Comparison of ENCODE assay signal across 13 cellular contexts in the genomic region with DNA sequence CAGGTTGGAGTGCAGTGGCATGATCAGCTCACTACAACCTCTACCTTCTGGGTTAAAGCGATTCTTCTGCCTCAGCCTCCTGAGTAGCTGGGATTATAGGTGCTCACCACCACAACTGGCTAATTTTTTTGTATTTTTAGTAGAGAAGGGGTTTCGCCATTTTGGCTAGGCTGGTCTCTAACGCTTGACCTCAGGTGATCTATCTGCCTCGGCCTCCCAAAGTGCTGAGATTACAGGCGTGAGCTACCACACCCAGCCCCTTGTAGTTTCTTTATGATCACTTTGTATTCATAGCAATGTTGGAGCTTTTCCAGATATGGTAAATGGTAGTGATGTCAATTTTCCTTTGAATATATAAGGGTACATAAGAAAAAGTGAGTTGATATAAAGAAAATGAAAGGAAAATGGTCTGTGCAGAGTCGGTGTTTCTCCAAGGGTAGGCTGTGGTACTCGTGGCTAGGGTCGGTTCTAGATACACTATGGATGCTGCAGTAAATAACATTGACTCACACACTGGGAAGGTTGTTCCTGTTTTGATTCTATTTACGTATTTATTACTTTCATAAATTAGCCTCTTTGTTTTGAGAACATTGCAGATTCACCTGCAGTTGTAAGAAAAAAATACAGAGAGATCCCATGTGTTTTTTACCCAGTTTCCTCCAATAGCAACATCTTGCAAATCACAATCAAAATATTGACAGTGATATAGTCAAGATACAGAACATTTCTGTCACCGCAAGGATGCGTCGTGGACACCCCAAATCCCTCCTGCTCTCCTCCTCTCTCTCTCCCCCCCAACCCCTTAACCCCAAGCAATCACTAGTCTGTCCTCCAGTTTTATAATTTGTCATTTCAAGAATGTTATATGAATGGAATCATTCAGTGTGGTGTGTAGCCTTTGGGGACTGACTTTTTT. TPM values are rescaled to one million over a fixed set of nuclear protein-coding genes. Genes with fewer than 3 reads are reported as not detected.
A peak's percentile ranks its signal among the peaks of the same experiment; 100 is the strongest.
DNase-seq lines count a peak whose midpoint lies in the region; ATAC-seq and TF ChIP-seq lines count a peak whose summit lies in the region.
"Had no signal": no experiment of that assay in that cellular context is flagged by ENCODE, and none has a peak within 500 bp of the region (broad histone marks: within the 10 kb centered on the region; RNA-seq: fewer than 3 reads in every experiment).

No MANE protein-coding gene starts in this region.

- no peaks in the 10 kb centered on the region for H3K27me3 Mint-ChIP-seq in activated CD4-positive, alpha-beta T cell treated with anti-CD3 and anti-CD28 coated beads, Interleukin-2, amount 10 ng/mL, durations not matched to agents 7 days and 5 days
- peaks cover 6% of the 10 kb centered on the region for H3K27me3 Mint-ChIP-seq in endodermal cell (ENCODE audit: insufficient read depth)

- H3K9me3 Mint-ChIP-seq in activated CD4-positive, alpha-beta T cell treated with anti-CD3 and anti-CD28 coated beads, Interleukin-2, amount 10 ng/mL, durations not matched to agents 7 days and 5 days, result peaks cover 13% of the 10 kb centered on the region
- peaks cover 19% of the 10 kb centered on the region for H3K9me3 Mint-ChIP-seq in endodermal cell

- no peaks in the 10 kb centered on the region for H3K36me3 ChIP-seq in endodermal cell (ENCODE audit: control insufficient read depth, insufficient read depth, low read length)
- H3K36me3 ChIP-seq: neural progenitor cell had no signal

- H3K4me3 ChIP-seq in endodermal cell (ENCODE audit: low read length), result no peak overlapping the region
- H3K4me3 ChIP-seq: neural progenitor cell had no signal

- peaks cover 81% of the 10 kb centered on the region for H3K4me1 Mint-ChIP-seq in activated CD4-positive, alpha-beta T cell treated with anti-CD3 and anti-CD28 coated beads, Interleukin-2, amount 10 ng/mL, durations not matched to agents 7 days and 5 days
- peaks cover 6% of the 10 kb centered on the region for H3K4me1 Mint-ChIP-seq in endodermal cell

- peak; percentile 47 for DNase-seq in activated CD4-positive, alpha-beta T cell treated with anti-CD3 and anti-CD28 coated beads, Interleukin-2, amount 10 ng/mL, durations not matched to agents 7 days and 5 days
- DNase-seq in activated CD4-positive, alpha-beta T cell treated with anti-CD3 and anti-CD28 coated beads, Interleukin-2, amount 50 U/mL, for 48 hours, result no peak
- DNase-seq in T-helper 22 cell (ENCODE audit: low read depth) (peak; percentile 49), endodermal cell (peak; percentile 8), SW480 (ENCODE audit: low spot score) (no peak), KG1 (lab: John Stamatoyannopoulos, UW) (no peak)
- DNase-seq in stimulated activated naive CD8-positive, alpha-beta T cell treated with anti-CD3 and anti-CD28 coated beads, Interleukin-15, Interleukin-2, amounts not matched to agents 100 U/mL and 50 U/mL, for 24 hours, result no peak
- DNase-seq: left cardiac atrium, NCI-H2171 treated with DMSO at 0.1 percent for 48 hours had no signal

- CTCF ChIA-PET in activated CD4-positive, alpha-beta T cell treated with anti-CD3 and anti-CD28 coated beads, Interleukin-2, amount 10 ng/mL, durations not matched to agents 7 days and 5 days (lab: Charles Lee), result interaction anchor here (0.8 to 2.9 kb wide), 5 partner anchors 11 to 78 kb away, joined by 3 to 11 read pairs (median 3); no protein-coding TSS in a partner anchor

- TF ChIP-seq CTCF in endodermal cell (conservative IDR thresholded peaks at IDR 0.05), result no peak

- no peaks in the 10 kb centered on the region for H3K27me3 ChIP-seq in endodermal cell (ENCODE audit: control insufficient read depth, insufficient read depth, low read length, poor library complexity, severe bottlenecking)

- H3K9me3 ChIP-seq in endodermal cell (ENCODE audit: control insufficient read depth, low read length), result no peaks in the 10 kb centered on the region

- ATAC-seq in stimulated activated naive CD8-positive, alpha-beta T cell treated with anti-CD3 and anti-CD28 coated beads, Interleukin-15, Interleukin-2, amounts not matched to agents 100 U/mL and 50 U/mL, for 24 hours, result peak; percentile 77
- ATAC-seq in GM18520 (IDR thresholded peaks at IDR 0.05; ENCODE audit: unreplicated experiment), result no peak

- no peak overlapping the region for H3K27ac ChIP-seq in endodermal cell (ENCODE audit: low read depth, low read length)
- H3K27ac ChIP-seq: HL-60, neural progenitor cell had no signal

- peak overlapping the region; percentile 93 for H3K27ac Mint-ChIP-seq in activated CD4-positive, alpha-beta T cell treated with anti-CD3 and anti-CD28 coated beads, Interleukin-2, amount 10 ng/mL, durations not matched to agents 7 days and 5 days
- H3K27ac Mint-ChIP-seq in endodermal cell, result no peak overlapping the region
- H3K27ac Mint-ChIP-seq: neural progenitor cell had no signal

- WGBS in endodermal cell (ENCODE audit: insufficient coverage in 1 of 2, insufficient read length in 1 of 2), 2 experiments, result 89 to 90% methylated on average over 9 to 12 of the region's 12 CpGs

- H3K9ac ChIP-seq in endodermal cell (ENCODE audit: extremely low read depth, low read length, poor library complexity, severe bottlenecking), result no peak overlapping the region
- H3K9ac ChIP-seq: neural progenitor cell had no signal

- H3K36me3 Mint-ChIP-seq in activated CD4-positive, alpha-beta T cell treated with anti-CD3 and anti-CD28 coated beads, Interleukin-2, amount 10 ng/mL, durations not matched to agents 7 days and 5 days (ENCODE audit: low read depth), result peaks cover 40% of the 10 kb centered on the region
- H3K36me3 Mint-ChIP-seq in endodermal cell (ENCODE audit: low read depth), result no peaks in the 10 kb centered on the region
- H3K36me3 Mint-ChIP-seq: neural progenitor cell had no signal

- H3K4me1 ChIP-seq in endodermal cell (ENCODE audit: control insufficient read depth, insufficient read depth, low read length), result peaks cover 4% of the 10 kb centered on the region
- H3K4me1 ChIP-seq: neural progenitor cell had no signal

- POLR2A ChIA-PET in activated CD4-positive, alpha-beta T cell treated with anti-CD3 and anti-CD28 coated beads, Interleukin-2, amount 10 ng/mL, durations not matched to agents 7 days and 5 days (lab: Charles Lee), result interaction anchor here (0.5 kb wide), 1 partner anchor 20 kb away, joined by 3 read pairs; no protein-coding TSS in a partner anchor

- H3K4me3 Mint-ChIP-seq in activated CD4-positive, alpha-beta T cell treated with anti-CD3 and anti-CD28 coated beads, Interleukin-2, amount 10 ng/mL, durations not matched to agents 7 days and 5 days, result peak overlapping the region; percentile 82
- H3K4me3 Mint-ChIP-seq in endodermal cell, result no peak overlapping the region
- H3K4me3 Mint-ChIP-seq: neural progenitor cell had no signal

RNA-seq across cellular contexts. Expression of gene ZNF831, which starts 2.4 kb away (rescaled TPM):
- total RNA-seq in activated CD4-positive, alpha-beta T cell treated with anti-CD3 and anti-CD28 coated beads, Interleukin-2, amount 10 ng/mL, durations not matched to agents 7 days and 5 days, result 10 to 100 TPM; 10.3 to 10.4 TPM
- not detected for total RNA-seq in endodermal cell
- polyA plus RNA-seq in endodermal cell (2013, experiment 1 of 2), result not detected
- polyA plus RNA-seq in endodermal cell (2013, experiment 2 of 2), result not detected
- total RNA-seq: A673 had no signal

Comparison
In these comparisons a context has a peak if more than half of its experiments do, and no peak if none do; other contexts are left out.
1. DNase-seq: peak in activated CD4-positive, alpha-beta T cell treated with anti-CD3 and anti-CD28 coated beads, Interleukin-2, amount 10 ng/mL, durations not matched to agents 7 days and 5 days (single experiment), T-helper 22 cell (single experiment) and endodermal cell (single experiment); none in activated CD4-positive, alpha-beta T cell treated with anti-CD3 and anti-CD28 coated beads, Interleukin-2, amount 50 U/mL, for 48 hours (0 of 2), stimulated activated naive CD8-positive, alpha-beta T cell treated with anti-CD3 and anti-CD28 coated beads, Interleukin-15, Interleukin-2, amounts not matched to agents 100 U/mL and 50 U/mL, for 24 hours (single experiment), SW480 (single experiment) and KG1 (single experiment).
2. RNA of gene ZNF831, which starts 2.4 kb away (total RNA-seq): 10.3 to 10.4 TPM in activated CD4-positive, alpha-beta T cell treated with anti-CD3 and anti-CD28 coated beads, Interleukin-2, amount 10 ng/mL, durations not matched to agents 7 days and 5 days; not detected in endodermal cell; every median in the first group is over 10 times any median in the second.